ENCODE assay signal across 8 cellular contexts in the genomic region with DNA sequence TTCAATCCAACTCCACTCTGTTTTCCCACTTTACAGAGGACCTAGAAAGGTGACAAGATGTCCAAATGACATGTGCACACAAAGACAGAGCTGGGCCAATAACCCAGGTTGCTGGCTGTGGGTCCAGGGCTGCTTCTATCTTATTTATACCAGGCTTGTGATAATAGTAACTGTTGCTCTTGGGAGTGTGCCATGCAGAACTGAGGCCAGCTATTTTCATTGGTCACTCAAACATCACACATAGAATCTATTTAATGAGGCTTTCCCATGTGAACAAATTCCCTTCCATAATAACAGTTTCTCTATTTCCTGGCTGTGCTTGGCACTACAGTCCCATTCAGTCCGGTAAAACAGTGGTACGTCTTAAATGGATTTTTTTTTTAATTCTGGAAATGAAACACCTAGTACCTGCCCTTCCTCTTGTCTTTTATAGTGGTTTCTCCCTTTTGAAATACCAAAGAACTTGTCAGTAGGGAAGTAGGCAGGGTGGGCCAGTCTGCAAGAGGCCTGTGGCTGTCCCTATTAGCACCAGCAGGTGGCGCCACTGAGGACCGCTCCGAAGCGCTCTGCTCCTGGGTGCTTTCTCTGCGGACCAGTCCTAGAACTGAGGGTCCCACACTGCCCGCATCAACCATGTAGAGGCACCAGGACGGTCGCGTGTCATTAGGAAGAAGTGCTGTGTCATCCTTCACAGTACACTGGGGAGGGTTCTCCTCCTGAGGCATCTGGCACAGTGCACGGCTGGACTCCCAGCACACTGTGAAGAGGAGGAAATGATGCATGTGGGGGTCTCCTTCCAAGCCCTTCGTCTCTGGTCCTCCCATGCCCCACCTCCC. TPM values are rescaled to one million over a fixed set of nuclear protein-coding genes. Genes with fewer than 3 reads are reported as not detected.
A peak's percentile ranks its signal among the peaks of the same experiment; 100 is the strongest.
DNase-seq lines count a peak whose midpoint lies in the region; ATAC-seq and TF ChIP-seq lines count a peak whose summit lies in the region.

No MANE protein-coding gene starts in this region.

- no peak overlapping the region for H3K4me3 Mint-ChIP-seq in Calu3 (ENCODE audit: low read depth, unreplicated experiment)
- H3K4me3 Mint-ChIP-seq in activated T-helper 1 cell treated with anti-CD3 and anti-CD28 coated beads, Interleukin-12 subunit alpha, Interleukin-12 subunit beta, Interleukin-2, Interleukin-4 antibody, amounts not matched to agents 30 ng/mL and 10 ng/mL and 1 ng/mL, durations not matched to agents 14 hours and 24 hours and 36 hours, result no peak overlapping the region

- CTCF ChIA-PET in Calu3 (lab: Charles Lee), result interaction anchor here (0.6 kb wide), 2 partner anchors 88 to 1426 kb away, joined by 3 to 8 read pairs; no protein-coding TSS in a partner anchor
- CTCF ChIA-PET in Panc1 (lab: Charles Lee), result interaction anchor here (0.6 to 0.8 kb wide), 5 partner anchors 22 to 246 kb away, joined by 3 to 5 read pairs (median 3); no protein-coding TSS in a partner anchor

- TF ChIP-seq POLR2A in prostate gland (IDR thresholded peaks at IDR 0.05) (no peak), vagina (IDR thresholded peaks at IDR 0.05) (no peak)

- BruUV-seq in Calu3 (replicated peaks; lab: Mats Ljungman, UMichigan) (no TSS peak), Panc1 (replicated peaks; lab: Mats Ljungman, UMichigan) (no TSS peak)

- H3K4me1 ChIP-seq in Panc1 (ENCODE audit: control insufficient read depth, insufficient read depth, low read length) (peaks cover 5% of the 10 kb centered on the region), prostate gland (replicated peaks) (no peaks in the 10 kb centered on the region), vagina (peaks cover 18% of the 10 kb centered on the region)

- H3K27me3 ChIP-seq in Panc1 (ENCODE audit: control insufficient read depth, insufficient read depth, low read length) (no peaks in the 10 kb centered on the region), prostate gland (replicated peaks; ENCODE audit: insufficient read depth) (no peaks in the 10 kb centered on the region), vagina (no peaks in the 10 kb centered on the region)

- peak; percentile 90 for TF ChIP-seq CTCF in Calu3 (IDR thresholded peaks at IDR 0.05; ENCODE audit: unreplicated experiment)
- TF ChIP-seq CTCF in HFF-Myc (IDR thresholded peaks at IDR 0.05; ENCODE audit: low read depth, low read length, missing control alignments), result peak; percentile 98
- peak; percentile 96 for TF ChIP-seq CTCF in Panc1 (IDR thresholded peaks at IDR 0.05)
- TF ChIP-seq CTCF in fibroblast of villous mesenchyme (IDR thresholded peaks at IDR 0.05; ENCODE audit: insufficient read depth, low read depth, low read length), result peak; percentile 87
- TF ChIP-seq CTCF in prostate gland (IDR thresholded peaks at IDR 0.05), result peak; percentile 39 to 77 (median 60)
- peak; percentile 46 to 78 (median 60) for TF ChIP-seq CTCF in vagina (IDR thresholded peaks at IDR 0.05)

- peak; percentile 49; the same call in 1 of the 2 replicates for ATAC-seq in Panc1

- no peak overlapping the region for H3K27ac Mint-ChIP-seq in Calu3 (ENCODE audit: unreplicated experiment)
- no peak overlapping the region for H3K27ac Mint-ChIP-seq in activated T-helper 1 cell treated with anti-CD3 and anti-CD28 coated beads, Interleukin-12 subunit alpha, Interleukin-12 subunit beta, Interleukin-2, Interleukin-4 antibody, amounts not matched to agents 30 ng/mL and 10 ng/mL and 1 ng/mL, durations not matched to agents 14 hours and 24 hours and 36 hours

- 59% methylated on average over 13 of the region's 13 CpGs for WGBS in prostate gland

- POLR2A ChIA-PET in Panc1 (lab: Charles Lee), result no interaction called here

- H3K9me3 Mint-ChIP-seq in Calu3 (ENCODE audit: low read depth, unreplicated experiment), result no peaks in the 10 kb centered on the region
- no peaks in the 10 kb centered on the region for H3K9me3 Mint-ChIP-seq in activated T-helper 1 cell treated with anti-CD3 and anti-CD28 coated beads, Interleukin-12 subunit alpha, Interleukin-12 subunit beta, Interleukin-2, Interleukin-4 antibody, amounts not matched to agents 30 ng/mL and 10 ng/mL and 1 ng/mL, durations not matched to agents 14 hours and 24 hours and 36 hours

- H3K4me1 Mint-ChIP-seq in Calu3 (ENCODE audit: low read depth, unreplicated experiment), result no peaks in the 10 kb centered on the region
- H3K4me1 Mint-ChIP-seq in activated T-helper 1 cell treated with anti-CD3 and anti-CD28 coated beads, Interleukin-12 subunit alpha, Interleukin-12 subunit beta, Interleukin-2, Interleukin-4 antibody, amounts not matched to agents 30 ng/mL and 10 ng/mL and 1 ng/mL, durations not matched to agents 14 hours and 24 hours and 36 hours (ENCODE audit: low read depth), result peaks cover 13% of the 10 kb centered on the region

- no peaks in the 10 kb centered on the region for H3K36me3 Mint-ChIP-seq in Calu3 (ENCODE audit: insufficient read depth, unreplicated experiment)
- no peaks in the 10 kb centered on the region for H3K36me3 Mint-ChIP-seq in activated T-helper 1 cell treated with anti-CD3 and anti-CD28 coated beads, Interleukin-12 subunit alpha, Interleukin-12 subunit beta, Interleukin-2, Interleukin-4 antibody, amounts not matched to agents 30 ng/mL and 10 ng/mL and 1 ng/mL, durations not matched to agents 14 hours and 24 hours and 36 hours (ENCODE audit: low read depth)

- in situ Hi-C loops in Panc1 (cut with HindIII; ENCODE audit: low pct_unique_long_range_greater_than_20kb, low sequenced_read_pairs), result no loop called here

- no peaks in the 10 kb centered on the region for H3K27me3 Mint-ChIP-seq in Calu3 (ENCODE audit: unreplicated experiment)
- peaks cover 5% of the 10 kb centered on the region for H3K27me3 Mint-ChIP-seq in activated T-helper 1 cell treated with anti-CD3 and anti-CD28 coated beads, Interleukin-12 subunit alpha, Interleukin-12 subunit beta, Interleukin-2, Interleukin-4 antibody, amounts not matched to agents 30 ng/mL and 10 ng/mL and 1 ng/mL, durations not matched to agents 14 hours and 24 hours and 36 hours (ENCODE audit: insufficient read depth)

- H3K4me3 ChIP-seq in HFF-Myc (replicated peaks; ENCODE audit: low read depth, low read length) (no peak overlapping the region), Panc1 (ENCODE audit: low read depth in 2 of 2, low read length in 2 of 2) (no peak overlapping the region), fibroblast of villous mesenchyme (ENCODE audit: low read depth, low read length) (no peak overlapping the region), prostate gland (no peak overlapping the region), vagina (no peak overlapping the region)

- H3K36me3 ChIP-seq in Panc1 (ENCODE audit: control insufficient read depth, insufficient read depth, low read length) (no peaks in the 10 kb centered on the region), prostate gland (no peaks in the 10 kb centered on the region), vagina (no peaks in the 10 kb centered on the region)

- intact Hi-C loops in Calu3 (cut with micrococcal nuclease; ENCODE audit: unreplicated experiment), result loop anchor here (5.0 kb wide), 2 partner anchors 63 to 282 kb away; no protein-coding TSS in a partner anchor
- intact Hi-C loops in Panc1 (cut with micrococcal nuclease; ENCODE audit: unreplicated experiment), result no loop called here
- intact Hi-C loops in activated T-helper 1 cell treated with anti-CD3 and anti-CD28 coated beads, Interleukin-12 subunit alpha, Interleukin-12 subunit beta, Interleukin-2, Interleukin-4 antibody, amounts not matched to agents 30 ng/mL and 10 ng/mL and 1 ng/mL, durations not matched to agents 14 hours and 24 hours and 36 hours (cut with micrococcal nuclease), result loop anchor here (1.0 to 10.0 kb wide), 3 partner anchors 60 to 238 kb away; no protein-coding TSS in a partner anchor
- intact Hi-C loops in prostate gland (cut with DNase I), result loop anchor here (5.0 kb wide), 2 partner anchors 147 to 282 kb away; a partner anchor contains a TSS
- intact Hi-C loops in vagina (cut with DNase I), result loop anchor here (10.0 kb wide), 1 partner anchor 50 kb away; a partner anchor contains a TSS

- no peak overlapping the region for H3K27ac ChIP-seq in Panc1 (ENCODE audit: low read length)
- H3K27ac ChIP-seq in prostate gland, result peak overlapping the region; percentile 40 to 60
- peak overlapping the region; percentile 61 for H3K27ac ChIP-seq in vagina

- H3K9me3 ChIP-seq in Panc1 (ENCODE audit: control insufficient read depth, insufficient read depth, low read depth, low read length), result no peaks in the 10 kb centered on the region
- no peaks in the 10 kb centered on the region for H3K9me3 ChIP-seq in prostate gland
- no peaks in the 10 kb centered on the region for H3K9me3 ChIP-seq in vagina

- DNase-seq in Calu3 (peak; percentile 55), HFF-Myc (ENCODE audit: extremely low read depth, low read depth) (no peak), Panc1 (ENCODE audit: low read depth, low spot score) (peak; percentile 10), fibroblast of villous mesenchyme (ENCODE audit: low read depth) (peak; percentile 33), prostate gland (ENCODE audit: low spot score) (peak; percentile 34), vagina (ENCODE audit: extremely low spot score in 2 of 2) (peak in 1 of 2 donors; percentile 85), NCI-H774 (lab: John Stamatoyannopoulos, UW) (no peak)
- peak; percentile 33 for DNase-seq in activated T-helper 1 cell treated with anti-CD3 and anti-CD28 coated beads, Interleukin-12 subunit alpha, Interleukin-12 subunit beta, Interleukin-2, Interleukin-4 antibody, amounts not matched to agents 30 ng/mL and 10 ng/mL and 1 ng/mL, durations not matched to agents 14 hours and 24 hours and 36 hours (ENCODE audit: low spot score)

RNA-seq across cellular contexts. Expression of a gene that starts 52.1 kb away (rescaled TPM):
- total RNA-seq in Calu3 (2022) (3.8 and 8.4 TPM in 2 replicates), Panc1 (2021; ENCODE audit: unreplicated experiment) (2.4 TPM), fibroblast of villous mesenchyme (11.3 and 13.0 TPM in 2 replicates), prostate gland (10 to 100 TPM in 1 of 2 donors, 1 to 10 TPM in 1; 4.5 to 23.3 TPM), vagina (15.7 TPM)
- polyA plus RNA-seq in Panc1 (2012; ENCODE audit: insufficient read length), result 2.2 TPM
- 0.41 and 0.42 TPM in 2 replicates for total RNA-seq in activated T-helper 1 cell treated with anti-CD3 and anti-CD28 coated beads, Interleukin-12 subunit alpha, Interleukin-12 subunit beta, Interleukin-2, Interleukin-4 antibody, amounts not matched to agents 30 ng/mL and 10 ng/mL and 1 ng/mL, durations not matched to agents 14 hours and 24 hours and 36 hours

Comparison
In these comparisons a context has a peak if more than half of its experiments do, and no peak if none do; other contexts are left out.
1. DNase-seq: peak in Calu3 (single experiment), Panc1 (single experiment), activated T-helper 1 cell treated with anti-CD3 and anti-CD28 coated beads, Interleukin-12 subunit alpha, Interleukin-12 subunit beta, Interleukin-2, Interleukin-4 antibody, amounts not matched to agents 30 ng/mL and 10 ng/mL and 1 ng/mL, durations not matched to agents 14 hours and 24 hours and 36 hours (single experiment), fibroblast of villous mesenchyme (single experiment) and prostate gland (single experiment); none in HFF-Myc (single experiment) and NCI-H774 (single experiment).
2. Peak in every context shown above with its lines, with median percentiles within 50 percentile points of each other: CTCF ChIP-seq.